ENCODE assay signal across 9 cellular contexts in genomic region chr19:970695-971094, GRCh38. TPM values are rescaled to one million over a fixed set of nuclear protein-coding genes. Genes with fewer than 3 reads are reported as not detected.
DNase-seq lines count a peak whose midpoint lies in the region; ATAC-seq and TF ChIP-seq lines count a peak whose summit lies in the region.
"Had no signal": no experiment of that assay in that cellular context is flagged by ENCODE, and none has a peak within 500 bp of the region (broad histone marks: within the 10 kb centered on the region; RNA-seq: fewer than 3 reads in every experiment).

No MANE protein-coding gene starts in this region.

- H3K4me1 ChIP-seq in KMS-11 (ENCODE audit: low read depth, poor library complexity, severe bottlenecking), result no peaks in the 10 kb centered on the region
- H3K4me1 ChIP-seq in neural progenitor cell, result no peaks in the 10 kb centered on the region

- H2AFZ ChIP-seq in KMS-11 (ENCODE audit: low read depth) (no peak overlapping the region), neural progenitor cell (replicated peaks) (no peak overlapping the region)

- H3K9ac ChIP-seq in KMS-11 (no peak overlapping the region), neural progenitor cell (no peak overlapping the region)

- no peak for ATAC-seq in activated T-helper 17 cell treated with anti-CD3 and anti-CD28 coated beads, Interleukin-2, amount 50 U/mL, for 72 hours (replicated peaks)

- H3F3A ChIP-seq in neural progenitor cell (ENCODE audit: low read depth), result peaks cover 13% of the 10 kb centered on the region

- H3K4me1 Mint-ChIP-seq in neural progenitor cell, result peaks cover 4% of the 10 kb centered on the region
- no peaks in the 10 kb centered on the region for H3K4me1 Mint-ChIP-seq in activated T-helper 17 cell treated with anti-CD3 and anti-CD28 coated beads, Interleukin-2, amount 50 U/mL, for 72 hours

- H3K27ac Mint-ChIP-seq in neural progenitor cell, result no peak overlapping the region
- no peak overlapping the region for H3K27ac Mint-ChIP-seq in activated T-helper 17 cell treated with anti-CD3 and anti-CD28 coated beads, Interleukin-2, amount 50 U/mL, for 72 hours

- H3K9me3 Mint-ChIP-seq in neural progenitor cell, result peaks cover 9% of the 10 kb centered on the region
- H3K9me3 Mint-ChIP-seq in activated T-helper 17 cell treated with anti-CD3 and anti-CD28 coated beads, Interleukin-2, amount 50 U/mL, for 72 hours, result no peaks in the 10 kb centered on the region

- DNase-seq in GM06990 (ENCODE audit: extremely low read depth, insufficient read length) (no peak), cardiac fibroblast (ENCODE audit: low read depth in 2 of 2) (peak in 1 of 2 donors; percentile 33), neural progenitor cell (ENCODE audit: low spot score) (no peak), amniotic stem cell (lab: John Stamatoyannopoulos, UW) (no peak), DMS153 (lab: John Stamatoyannopoulos, UW) (no peak)
- no peak for DNase-seq in activated CD4-positive, alpha-beta T cell treated with anti-CD3 and anti-CD28 coated beads for 48 hours

- H3K27me3 Mint-ChIP-seq in neural progenitor cell (ENCODE audit: insufficient read depth, low read depth), result peaks cover 8% of the 10 kb centered on the region
- no peaks in the 10 kb centered on the region for H3K27me3 Mint-ChIP-seq in activated T-helper 17 cell treated with anti-CD3 and anti-CD28 coated beads, Interleukin-2, amount 50 U/mL, for 72 hours

- H3K27ac ChIP-seq in KMS-11, result no peak overlapping the region
- H3K27ac ChIP-seq in neural progenitor cell, result no peak overlapping the region
- H3K27ac ChIP-seq: SK-N-MC had no signal

- H3K36me3 Mint-ChIP-seq in neural progenitor cell, result peaks cover 33% of the 10 kb centered on the region
- H3K36me3 Mint-ChIP-seq in activated T-helper 17 cell treated with anti-CD3 and anti-CD28 coated beads, Interleukin-2, amount 50 U/mL, for 72 hours (ENCODE audit: low read depth), result peaks cover 70% of the 10 kb centered on the region

- H3K36me3 ChIP-seq in GM06990 (ENCODE audit: control insufficient read depth, insufficient read depth, low read length) (peaks cover 28% of the 10 kb centered on the region), KMS-11 (ENCODE audit: insufficient read depth) (peaks cover 4% of the 10 kb centered on the region; the same call in 1 of the 2 replicates), neural progenitor cell (peaks cover 33% of the 10 kb centered on the region)

- TF ChIP-seq CTCF in GM06990 (IDR thresholded peaks at IDR 0.05; ENCODE audit: insufficient read depth, low read length, poor library complexity, severe bottlenecking) (peak; percentile 60), KMS-11 (conservative IDR thresholded peaks at IDR 0.05; ENCODE audit: low read depth, low read length) (peak; percentile 87), cardiac fibroblast (IDR thresholded peaks at IDR 0.05; ENCODE audit: low read depth, low read length) (peak; percentile 63), neural progenitor cell (IDR thresholded peaks at IDR 0.05) (peak; percentile 71)

- H3K4me3 ChIP-seq in GM06990 (replicated peaks; ENCODE audit: low read depth, low read length) (no peak overlapping the region), KMS-11 (IDR thresholded peaks at IDR 0.05; ENCODE audit: insufficient read depth, low read depth, low read length) (no peak overlapping the region), cardiac fibroblast (replicated peaks in 1 of 2; ENCODE audit: low read depth in 2 of 2, low read length in 2 of 2) (no peak overlapping the region), neural progenitor cell (no peak overlapping the region)
- H3K4me3 ChIP-seq: SK-N-MC had no signal

- no peaks in the 10 kb centered on the region for H3K79me2 ChIP-seq in KMS-11 (ENCODE audit: insufficient read depth, low read depth)
- no peaks in the 10 kb centered on the region for H3K79me2 ChIP-seq in neural progenitor cell (ENCODE audit: low read depth)

- H4K20me1 ChIP-seq in KMS-11 (ENCODE audit: insufficient read depth), result no peaks in the 10 kb centered on the region
- peaks cover 6% of the 10 kb centered on the region for H4K20me1 ChIP-seq in neural progenitor cell (ENCODE audit: low read depth)

- no peaks in the 10 kb centered on the region for H3K27me3 ChIP-seq in GM06990 (replicated peaks; ENCODE audit: control insufficient read depth, insufficient read depth, low read length)
- H3K27me3 ChIP-seq in KMS-11 (ENCODE audit: insufficient read depth, low read depth), result no peaks in the 10 kb centered on the region
- H3K27me3 ChIP-seq in neural progenitor cell, result no peaks in the 10 kb centered on the region

- peaks cover 5% of the 10 kb centered on the region for H3K9me3 ChIP-seq in neural progenitor cell (ENCODE audit: low read depth)

- H3K4me2 ChIP-seq in KMS-11, result no peak overlapping the region
- H3K4me2 ChIP-seq in neural progenitor cell, result no peak overlapping the region

- no peak overlapping the region for H3K4me3 Mint-ChIP-seq in neural progenitor cell
- no peak overlapping the region for H3K4me3 Mint-ChIP-seq in activated T-helper 17 cell treated with anti-CD3 and anti-CD28 coated beads, Interleukin-2, amount 50 U/mL, for 72 hours

RNA-seq across cellular contexts. Expression of gene WDR18, which starts 13.4 kb away (rescaled TPM):
- 38.6 and 156 TPM in 2 replicates for total RNA-seq in neural progenitor cell (ENCODE audit: low replicate concordance)
- 10 to 100 TPM; 43.2 to 94.2 TPM for total RNA-seq in activated T-helper 17 cell treated with anti-CD3 and anti-CD28 coated beads, Interleukin-2, amount 50 U/mL, for 72 hours

RNA-seq across cellular contexts. Expression of gene GRIN3B, which starts 29.5 kb away (rescaled TPM):
- 5.4 and 5.9 TPM in 2 replicates for total RNA-seq in neural progenitor cell (ENCODE audit: low replicate concordance)
- total RNA-seq in activated T-helper 17 cell treated with anti-CD3 and anti-CD28 coated beads, Interleukin-2, amount 50 U/mL, for 72 hours, result under 1 TPM in 1 of 2 donors, not detected in 1; 0.21 TPM

RNA-seq across cellular contexts. Expression of gene ARID3A, which starts 44.9 kb away (rescaled TPM):
- 25.5 and 68.7 TPM in 2 replicates for total RNA-seq in neural progenitor cell (ENCODE audit: low replicate concordance)
- 10 to 100 TPM; 50.3 to 79.3 TPM for total RNA-seq in activated T-helper 17 cell treated with anti-CD3 and anti-CD28 coated beads, Interleukin-2, amount 50 U/mL, for 72 hours

RNA-seq across cellular contexts. Expression of gene TMEM259, which starts 50.2 kb away (rescaled TPM):
- total RNA-seq in neural progenitor cell (ENCODE audit: low replicate concordance), result 31.7 and 175 TPM in 2 replicates
- total RNA-seq in activated T-helper 17 cell treated with anti-CD3 and anti-CD28 coated beads, Interleukin-2, amount 50 U/mL, for 72 hours, result 100 to 1,000 TPM; 101 to 120 TPM

RNA-seq across cellular contexts. Expression of gene RNU6-2, which starts 50.6 kb away (rescaled TPM):
- not detected in 2 replicates for total RNA-seq in neural progenitor cell (ENCODE audit: low replicate concordance)
- total RNA-seq in activated T-helper 17 cell treated with anti-CD3 and anti-CD28 coated beads, Interleukin-2, amount 50 U/mL, for 72 hours, result not detected
